In genomic region chr10:14036233-14036632, GRCh38 we compare ENCODE assay signal across 19 cellular contexts.
DNase-seq lines count a peak whose midpoint lies in the region; ATAC-seq, FAIRE-seq and TF ChIP-seq lines count a peak whose summit lies in the region.
"Had no signal": no experiment of that assay in that cellular context is flagged by ENCODE, and none has a peak within 500 bp of the region (broad histone marks: within the 10 kb centered on the region; RNA-seq: fewer than 3 reads in every experiment).

No MANE protein-coding gene starts in this region.

- no peak for TF ChIP-seq POLR2A in endothelial cell of umbilical vein (IDR thresholded peaks at IDR 0.05; ENCODE audit: low read depth, low read length)

- CTCF ChIA-PET in endothelial cell of umbilical vein (lab: Charles Lee): interaction anchor here (0.7 to 3.9 kb wide), 4 partner anchors 46 to 58 kb away, joined by 3 to 13 read pairs (median 4); no protein-coding TSS in a partner anchor
- CTCF ChIA-PET in activated naive CD4-positive, alpha-beta T cell treated with anti-CD3 and anti-CD28 coated beads for 36 hours (lab: Charles Lee): no interaction called here

- H3K9me3 Mint-ChIP-seq in nephron progenitor cell: no peaks in the 10 kb centered on the region
- H3K9me3 Mint-ChIP-seq in activated naive CD4-positive, alpha-beta T cell treated with anti-CD3 and anti-CD28 coated beads for 36 hours: no peaks in the 10 kb centered on the region
- H3K9me3 Mint-ChIP-seq: H9, HFFc6 had no signal

- H3K4me1 ChIP-seq in endothelial cell of umbilical vein (ENCODE audit: control insufficient read depth, extremely low read depth, insufficient read depth, low read length): peaks cover 14% of the 10 kb centered on the region

- H3K9me1 ChIP-seq in endothelial cell of umbilical vein (replicated peaks; ENCODE audit: control insufficient read depth, extremely low read depth, insufficient read depth, low read length): no peaks in the 10 kb centered on the region

- H3K79me2 ChIP-seq in endothelial cell of umbilical vein (ENCODE audit: control insufficient read depth, insufficient read depth, low read length): no peaks in the 10 kb centered on the region

- peak overlapping the region; percentile 80 for H2AFZ ChIP-seq in endothelial cell of umbilical vein (ENCODE audit: low read depth, low read length)
- H2AFZ ChIP-seq: GM23338 had no signal

- ATAC-seq in HG03097 (IDR thresholded peaks at IDR 0.05; ENCODE audit: low FRiP score, unreplicated experiment): no peak
- ATAC-seq: GM23338, HCT116 had no signal

- H3K9me3 ChIP-seq in endothelial cell of umbilical vein (replicated peaks; ENCODE audit: control insufficient read depth, insufficient read depth, low read length): no peaks in the 10 kb centered on the region

- peak overlapping the region; percentile 51 for H3K4me2 ChIP-seq in endothelial cell of umbilical vein (ENCODE audit: insufficient read depth, low read length)
- H3K4me2 ChIP-seq: GM23338 had no signal

- no peak overlapping the region for H3K9ac ChIP-seq in endothelial cell of umbilical vein (replicated peaks; ENCODE audit: extremely low read depth, insufficient read depth, low read length)

- POLR2A ChIA-PET in endothelial cell of umbilical vein (lab: Charles Lee): no interaction called here

- peaks cover 5% of the 10 kb centered on the region for H3K4me1 Mint-ChIP-seq in nephron progenitor cell
- peaks cover 15% of the 10 kb centered on the region for H3K4me1 Mint-ChIP-seq in activated naive CD4-positive, alpha-beta T cell treated with anti-CD3 and anti-CD28 coated beads for 36 hours (ENCODE audit: low read depth)

- dilution Hi-C loops in endothelial cell of umbilical vein (cut with MboI; ENCODE audit: extremely low pct_ligation_motif_present, low sequenced_read_pairs): no loop called here

- H3K36me3 Mint-ChIP-seq in nephron progenitor cell (ENCODE audit: low read depth): no peaks in the 10 kb centered on the region
- H3K36me3 Mint-ChIP-seq in activated naive CD4-positive, alpha-beta T cell treated with anti-CD3 and anti-CD28 coated beads for 36 hours (ENCODE audit: low read depth): no peaks in the 10 kb centered on the region
- H3K36me3 Mint-ChIP-seq: CD4-positive, alpha-beta memory T cell had no signal

- H3K27me3 Mint-ChIP-seq in nephron progenitor cell (ENCODE audit: low read depth, poor library complexity): peaks cover 10% of the 10 kb centered on the region
- H3K27me3 Mint-ChIP-seq in activated naive CD4-positive, alpha-beta T cell treated with anti-CD3 and anti-CD28 coated beads for 36 hours (ENCODE audit: low read depth): no peaks in the 10 kb centered on the region
- H3K27me3 Mint-ChIP-seq: CD4-positive, alpha-beta memory T cell had no signal

- TF ChIP-seq CTCF in choroid plexus epithelial cell (conservative IDR thresholded peaks at IDR 0.05; ENCODE audit: low read depth, low read length): no peak
- TF ChIP-seq CTCF in endothelial cell of umbilical vein (IDR thresholded peaks at IDR 0.05; ENCODE audit: extremely low read depth in 1 of 2, insufficient read depth in 1 of 2, low read depth in 1 of 2, low read length in 2 of 2): no peak
- TF ChIP-seq CTCF in nephron progenitor cell (IDR thresholded peaks at IDR 0.05): no peak

- peak; percentile 84 for FAIRE-seq in endothelial cell of umbilical vein (lab: Jason Lieb, UNC)
- FAIRE-seq: GM12891, GM18507 had no signal

- no peak overlapping the region for H3K27ac ChIP-seq in endothelial cell of umbilical vein (ENCODE audit: insufficient read depth, low read depth, low read length)

- no peaks in the 10 kb centered on the region for H3K36me3 ChIP-seq in endothelial cell of umbilical vein (ENCODE audit: control insufficient read depth in 2 of 2, extremely low read depth in 1 of 2, insufficient read depth in 2 of 2, low read length in 2 of 2)

- DNase-seq in choroid plexus epithelial cell (ENCODE audit: low read depth) (peak; percentile 17), endothelial cell of umbilical vein (ENCODE audit: low read depth, low spot score) (peak; percentile 73), nephron progenitor cell (no peak)
- no peak for DNase-seq in activated CD4-positive, alpha-beta T cell treated with anti-CD3 and anti-CD28 coated beads for 4 hours
- no peak for DNase-seq in activated naive CD4-positive, alpha-beta T cell treated with anti-CD3 and anti-CD28 coated beads for 36 hours
- DNase-seq: C1 segment of cervical spinal cord; Calu3; CD4-positive, alpha-beta memory T cell; COR-L47; DMS53; DMS79 treated with DMSO at 0.1 percent for 48 hours; GF-D8; H9; HFFc6 had no signal

- intact Hi-C loops in endothelial cell of umbilical vein (cut with micrococcal nuclease): loop anchor here (1.0 kb wide), 1 partner anchor 57 kb away; no protein-coding TSS in a partner anchor
- intact Hi-C loops in activated naive CD4-positive, alpha-beta T cell treated with anti-CD3 and anti-CD28 coated beads for 36 hours (cut with micrococcal nuclease): no loop called here

- H3K4me3 Mint-ChIP-seq in nephron progenitor cell: no peak overlapping the region
- no peak overlapping the region for H3K4me3 Mint-ChIP-seq in activated naive CD4-positive, alpha-beta T cell treated with anti-CD3 and anti-CD28 coated beads for 36 hours
- H3K4me3 Mint-ChIP-seq: CD4-positive, alpha-beta memory T cell; GM23338; H9; HFFc6 had no signal

- peak overlapping the region; percentile 54 for H3K27ac Mint-ChIP-seq in nephron progenitor cell
- no peak overlapping the region for H3K27ac Mint-ChIP-seq in activated naive CD4-positive, alpha-beta T cell treated with anti-CD3 and anti-CD28 coated beads for 36 hours
- H3K27ac Mint-ChIP-seq: CD4-positive, alpha-beta memory T cell; GM23338; H9; HFFc6 had no signal

- H3K4me3 ChIP-seq in choroid plexus epithelial cell (ENCODE audit: low read depth, low read length) (no peak overlapping the region), endothelial cell of umbilical vein (replicated peaks in 1 of 3; ENCODE audit: insufficient read depth in 1 of 3, low read depth in 1 of 3, low read length in 3 of 3) (no peak overlapping the region)
- H3K4me3 ChIP-seq: GM23338 had no signal

- H3K27me3 ChIP-seq in endothelial cell of umbilical vein (ENCODE audit: control insufficient read depth in 2 of 2, insufficient read depth in 2 of 2, low read length in 2 of 2): no peaks in the 10 kb centered on the region

- no TSS peak for BruUV-seq in endothelial cell of umbilical vein (replicated peaks; lab: Mats Ljungman, UMichigan)

- H4K20me1 ChIP-seq in endothelial cell of umbilical vein (replicated peaks; ENCODE audit: control insufficient read depth, extremely low read depth, insufficient read depth, low read length): no peaks in the 10 kb centered on the region

TF ChIP-seq in endothelial cell of umbilical vein, 7 proteins besides CTCF, POLR2A, EP300 and RAD21:
- TF ChIP-seq GATA2 (IDR thresholded peaks at IDR 0.05; ENCODE audit: insufficient read depth, insufficient read length, low read depth, low read length) (no peak), POLR2AphosphoS5 (IDR thresholded peaks at IDR 0.05; ENCODE audit: insufficient read depth, low read depth, low read length) (no peak), EZH2 (IDR thresholded peaks at IDR 0.05; ENCODE audit: borderline replicate concordance, low read depth, low read length, severe bottlenecking) (no peak), MAX (IDR thresholded peaks at IDR 0.05; ENCODE audit: insufficient read depth, insufficient read length) (no peak), FOS (IDR thresholded peaks at IDR 0.05; ENCODE audit: borderline replicate concordance, insufficient read depth, low read length) (no peak), MYC (IDR thresholded peaks at IDR 0.05; ENCODE audit: low read depth, low read length) (no peak), JUN (IDR thresholded peaks at IDR 0.05; ENCODE audit: borderline replicate concordance, insufficient read depth, insufficient read length, low read depth) (no peak)

Comparison
In these comparisons a context has a peak if more than half of its experiments do, and no peak if none do; other contexts are left out.
1. DNase-seq: peak in choroid plexus epithelial cell (single experiment) and endothelial cell of umbilical vein (single experiment); none in nephron progenitor cell (single experiment), activated CD4-positive, alpha-beta T cell treated with anti-CD3 and anti-CD28 coated beads for 4 hours (0 of 2) and activated naive CD4-positive, alpha-beta T cell treated with anti-CD3 and anti-CD28 coated beads for 36 hours (single experiment).